In genomic region chr7:69739182-69739581, GRCh38 we compare ENCODE assay signal across 9 cellular contexts.
DNase-seq lines count a peak whose midpoint lies in the region; ATAC-seq, FAIRE-seq and TF ChIP-seq lines count a peak whose summit lies in the region.
"Had no signal": no experiment of that assay in that cellular context is flagged by ENCODE, and none has a peak within 500 bp of the region (broad histone marks: within the 10 kb centered on the region; RNA-seq: fewer than 3 reads in every experiment).

No MANE protein-coding gene starts in this region.

- no peak for TF ChIP-seq CTCF in glutamatergic neuron (IDR thresholded peaks at IDR 0.05; ENCODE audit: partially characterized antibody, unreplicated experiment)

- ATAC-seq in GM19463 (IDR thresholded peaks at IDR 0.05; ENCODE audit: unreplicated experiment) (peak; percentile 80), HG03378 (IDR thresholded peaks at IDR 0.05; ENCODE audit: unreplicated experiment) (peak; percentile 70)
- no peak for ATAC-seq in naive thymus-derived CD8-positive, alpha-beta T cell

- DNase-seq in GM12891 (ENCODE audit: insufficient read length, low spot score) (no peak), glutamatergic neuron (no peak), ureter (ENCODE audit: low spot score) (no peak), iPS-NIHi11 (ENCODE audit: low spot score) (no peak), COLO829 (ENCODE audit: low spot score) (no peak)
- DNase-seq in naive thymus-derived CD8-positive, alpha-beta T cell, result no peak

- peak overlapping the region; percentile 43 for H3K4me3 Mint-ChIP-seq in glutamatergic neuron (ENCODE audit: unreplicated experiment)
- H3K4me3 Mint-ChIP-seq in naive thymus-derived CD8-positive, alpha-beta T cell, result no peak overlapping the region

- H3K4me1 Mint-ChIP-seq in glutamatergic neuron (ENCODE audit: low read depth, unreplicated experiment), result peaks cover 63% of the 10 kb centered on the region
- peaks cover 0 to 24% (median 0%) of the 10 kb centered on the region in 4 donors for H3K4me1 Mint-ChIP-seq in naive thymus-derived CD8-positive, alpha-beta T cell

- peaks cover 6% of the 10 kb centered on the region for H3K9me3 Mint-ChIP-seq in glutamatergic neuron (ENCODE audit: unreplicated experiment)
- H3K9me3 Mint-ChIP-seq in naive thymus-derived CD8-positive, alpha-beta T cell, result no peaks in the 10 kb centered on the region

- H3K27ac Mint-ChIP-seq in glutamatergic neuron (ENCODE audit: unreplicated experiment), result peak overlapping the region; percentile 93
- no peak overlapping the region for H3K27ac Mint-ChIP-seq in naive thymus-derived CD8-positive, alpha-beta T cell

- no peak for FAIRE-seq in GM12891 (lab: Jason Lieb, UNC)
- FAIRE-seq: H1 had no signal

- no peak for TF ChIP-seq POLR2A in GM12891 (IDR thresholded peaks at IDR 0.05; ENCODE audit: low read depth, low read length)

- H3K36me3 Mint-ChIP-seq in glutamatergic neuron (ENCODE audit: unreplicated experiment), result no peaks in the 10 kb centered on the region
- no peaks in the 10 kb centered on the region for H3K36me3 Mint-ChIP-seq in naive thymus-derived CD8-positive, alpha-beta T cell

- POLR2A ChIA-PET in naive thymus-derived CD8-positive, alpha-beta T cell (lab: Charles Lee), result no interaction called here

- H3K27me3 Mint-ChIP-seq in glutamatergic neuron (ENCODE audit: unreplicated experiment), result peaks cover 2% of the 10 kb centered on the region
- H3K27me3 Mint-ChIP-seq in naive thymus-derived CD8-positive, alpha-beta T cell, result peaks cover 0 to 11% (median 3%) of the 10 kb centered on the region in 5 donors

TF ChIP-seq in GM12891, 5 proteins besides CTCF, POLR2A, EP300 and RAD21:
- TF ChIP-seq TAF1 (IDR thresholded peaks at IDR 0.05; ENCODE audit: low read depth, low read length) (no peak), SPI1 (IDR thresholded peaks at IDR 0.05; ENCODE audit: low read depth, low read length) (no peak), PAX5 (IDR thresholded peaks at IDR 0.05; ENCODE audit: insufficient read depth, low read length, severe bottlenecking) (peak; percentile 35), POU2F2 (IDR thresholded peaks at IDR 0.05; ENCODE audit: low read depth, low read length) (peak; percentile 99)

Comparison
In these comparisons a context has a peak if more than half of its experiments do, and no peak if none do; other contexts are left out.
1. ATAC-seq: peak in GM19463 (single experiment) and HG03378 (single experiment); none in naive thymus-derived CD8-positive, alpha-beta T cell (0 of 2).